Comparison of ENCODE assay signal across 17 cellular contexts in the genomic region with DNA sequence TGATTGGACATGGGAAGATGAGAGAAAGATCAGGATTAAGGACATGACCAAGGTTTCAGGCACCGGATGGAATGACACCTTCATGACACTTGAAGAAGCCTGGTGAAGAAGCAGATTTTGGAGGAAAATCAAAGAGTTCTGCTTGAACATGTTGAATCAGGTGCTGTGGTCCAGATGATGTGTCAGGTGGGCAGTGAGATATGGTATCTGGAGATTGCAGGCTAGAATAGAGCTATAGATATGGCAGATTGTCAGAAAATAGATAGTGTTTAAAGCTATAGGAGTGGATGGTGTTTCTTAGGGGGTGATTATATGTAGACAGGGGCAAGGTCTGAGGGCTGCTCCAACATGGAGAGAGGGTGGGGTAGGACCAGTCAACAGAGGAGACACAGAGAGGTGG. TPM values are rescaled to one million over a fixed set of nuclear protein-coding genes. Genes with fewer than 3 reads are reported as not detected.
A peak's percentile ranks its signal among the peaks of the same experiment; 100 is the strongest.
DNase-seq lines count a peak whose midpoint lies in the region; ATAC-seq and TF ChIP-seq lines count a peak whose summit lies in the region.
"Had no signal": no experiment of that assay in that cellular context is flagged by ENCODE, and none has a peak within 500 bp of the region (broad histone marks: within the 10 kb centered on the region; RNA-seq: fewer than 3 reads in every experiment).

No MANE protein-coding gene starts in this region.

- DNase-seq in CD4-positive, CD25-positive, alpha-beta regulatory T cell, result no peak
- DNase-seq in central memory CD8-positive, alpha-beta T cell (ENCODE audit: low spot score in 2 of 2), result no peak
- no peak for DNase-seq in memory B cell (ENCODE audit: low spot score in 2 of 2)
- DNase-seq in SIG-M5 (lab: John Stamatoyannopoulos, UW), result no peak
- no peak for DNase-seq in stimulated activated naive CD4-positive, alpha-beta T cell (lab: John Stamatoyannopoulos, UW)
- no peak for DNase-seq in GM13977 (ENCODE audit: low spot score)
- DNase-seq: 8988T; C1 segment of cervical spinal cord; Caco-2; CD8-positive, alpha-beta T cell; DMS153; DND-41; HFFc6 had no signal

- H3K27me3 ChIP-seq in CD4-positive, CD25-positive, alpha-beta regulatory T cell (ENCODE audit: control insufficient read depth, insufficient read depth, low read length), result no peaks in the 10 kb centered on the region

- H3K4me3 ChIP-seq in CD4-positive, CD25-positive, alpha-beta regulatory T cell (ENCODE audit: low read depth, low read length), result no peak overlapping the region
- H3K4me3 ChIP-seq: A549, GM23338, HAP-1 had no signal

- H3K9me3 ChIP-seq in CD4-positive, CD25-positive, alpha-beta regulatory T cell (ENCODE audit: control insufficient read depth in 2 of 2, low read length in 2 of 2), result peaks cover 0 to 4% of the 10 kb centered on the region in 2 experiments
- H3K9me3 ChIP-seq: A549, Caco-2, HAP-1 had no signal

- H3K36me3 ChIP-seq in CD4-positive, CD25-positive, alpha-beta regulatory T cell (ENCODE audit: control insufficient read depth, insufficient read depth, low read length), result peaks cover 5% of the 10 kb centered on the region
- H3K36me3 ChIP-seq: HAP-1 had no signal

- TF ChIP-seq CTCF in GM13977 (IDR thresholded peaks at IDR 0.05; ENCODE audit: extremely low read depth, insufficient read depth, missing control alignments), result no peak

- peaks cover 31 to 48% (median 38%) of the 10 kb centered on the region in 4 donors for H3K4me1 Mint-ChIP-seq in CD4-positive, CD25-positive, alpha-beta regulatory T cell
- H3K4me1 Mint-ChIP-seq in activated T-helper 17 cell treated with anti-CD3 and anti-CD28 coated beads, Interleukin-2, amount 50 U/mL, for 72 hours, result peaks cover 28% of the 10 kb centered on the region
- H3K4me1 Mint-ChIP-seq in central memory CD8-positive, alpha-beta T cell, result peaks cover 56% of the 10 kb centered on the region
- peaks cover 26% of the 10 kb centered on the region for H3K4me1 Mint-ChIP-seq in memory B cell

- no peaks in the 10 kb centered on the region for H3K27me3 Mint-ChIP-seq in CD4-positive, CD25-positive, alpha-beta regulatory T cell
- no peaks in the 10 kb centered on the region for H3K27me3 Mint-ChIP-seq in activated T-helper 17 cell treated with anti-CD3 and anti-CD28 coated beads, Interleukin-2, amount 50 U/mL, for 72 hours
- H3K27me3 Mint-ChIP-seq in central memory CD8-positive, alpha-beta T cell, result no peaks in the 10 kb centered on the region
- H3K27me3 Mint-ChIP-seq in memory B cell, result no peaks in the 10 kb centered on the region

- H3K9me3 Mint-ChIP-seq in CD4-positive, CD25-positive, alpha-beta regulatory T cell, result peaks cover 0 to 4% (median 0%) of the 10 kb centered on the region in 7 donors
- H3K9me3 Mint-ChIP-seq in activated T-helper 17 cell treated with anti-CD3 and anti-CD28 coated beads, Interleukin-2, amount 50 U/mL, for 72 hours, result no peaks in the 10 kb centered on the region
- H3K9me3 Mint-ChIP-seq in central memory CD8-positive, alpha-beta T cell, result no peaks in the 10 kb centered on the region
- peaks cover 1% of the 10 kb centered on the region for H3K9me3 Mint-ChIP-seq in memory B cell
- H3K9me3 Mint-ChIP-seq: HFFc6 had no signal

- peak overlapping the region in 2 of 3 donors; percentile 20 to 41 for H3K27ac Mint-ChIP-seq in CD4-positive, CD25-positive, alpha-beta regulatory T cell
- peak overlapping the region; percentile 5 for H3K27ac Mint-ChIP-seq in activated T-helper 17 cell treated with anti-CD3 and anti-CD28 coated beads, Interleukin-2, amount 50 U/mL, for 72 hours
- H3K27ac Mint-ChIP-seq in central memory CD8-positive, alpha-beta T cell (ENCODE audit: low read depth), result peak overlapping the region; percentile 2
- peak overlapping the region; percentile 2 for H3K27ac Mint-ChIP-seq in memory B cell
- H3K27ac Mint-ChIP-seq: CD8-positive, alpha-beta T cell; GM23338; HFFc6 had no signal

- H3K4me3 Mint-ChIP-seq in CD4-positive, CD25-positive, alpha-beta regulatory T cell, result no peak overlapping the region
- H3K4me3 Mint-ChIP-seq in activated T-helper 17 cell treated with anti-CD3 and anti-CD28 coated beads, Interleukin-2, amount 50 U/mL, for 72 hours, result no peak overlapping the region
- H3K4me3 Mint-ChIP-seq in central memory CD8-positive, alpha-beta T cell, result no peak overlapping the region
- H3K4me3 Mint-ChIP-seq in memory B cell, result no peak overlapping the region
- H3K4me3 Mint-ChIP-seq: CD8-positive, alpha-beta T cell; GM23338; HFFc6 had no signal

- H3K36me3 Mint-ChIP-seq in CD4-positive, CD25-positive, alpha-beta regulatory T cell, result peaks cover 29% of the 10 kb centered on the region
- H3K36me3 Mint-ChIP-seq in activated T-helper 17 cell treated with anti-CD3 and anti-CD28 coated beads, Interleukin-2, amount 50 U/mL, for 72 hours (ENCODE audit: low read depth), result peaks cover 6% of the 10 kb centered on the region
- H3K36me3 Mint-ChIP-seq in central memory CD8-positive, alpha-beta T cell (ENCODE audit: insufficient read depth), result no peaks in the 10 kb centered on the region
- H3K36me3 Mint-ChIP-seq in memory B cell, result peaks cover 22% of the 10 kb centered on the region

- in situ Hi-C loops in GM13977 (cut with MboI; ENCODE audit: low pct_unique_long_range_greater_than_20kb, low sequenced_read_pairs, unreplicated experiment), result no loop called here

- no peak for ATAC-seq in CD4-positive, CD25-positive, alpha-beta regulatory T cell (ENCODE audit: low read depth in 2 of 2)
- no peak for ATAC-seq in activated T-helper 17 cell treated with anti-CD3 and anti-CD28 coated beads, Interleukin-2, amount 50 U/mL, for 72 hours (replicated peaks)
- no peak for ATAC-seq in central memory CD8-positive, alpha-beta T cell (replicated peaks; ENCODE audit: extremely low read depth, poor library complexity, severe bottlenecking)
- ATAC-seq in memory B cell (ENCODE audit: low read depth), result no peak
- ATAC-seq: A549; CD8-positive, alpha-beta T cell had no signal

- H3K4me1 ChIP-seq in CD4-positive, CD25-positive, alpha-beta regulatory T cell (ENCODE audit: control insufficient read depth, insufficient read depth, low read length, poor library complexity, severe bottlenecking), result no peaks in the 10 kb centered on the region
- H3K4me1 ChIP-seq: A549, Caco-2, HAP-1 had no signal

- H3K27ac ChIP-seq in CD4-positive, CD25-positive, alpha-beta regulatory T cell (ENCODE audit: insufficient read depth, low read length, poor library complexity, severe bottlenecking), result no peak overlapping the region
- H3K27ac ChIP-seq: A549 had no signal

RNA-seq across cellular contexts. Expression of gene PANX1, which starts 40.2 kb away (rescaled TPM):
- total RNA-seq in CD4-positive, CD25-positive, alpha-beta regulatory T cell, result 12.4 TPM
- polyA plus RNA-seq in CD4-positive, CD25-positive, alpha-beta regulatory T cell, result 10 to 100 TPM in 1 of 4 donors, 1 to 10 TPM in 3; 5.4 to 11.0 (median 8.5) TPM
- 10 to 100 TPM in 1 of 2 donors, 1 to 10 TPM in 1; 9.6 to 16.5 TPM for total RNA-seq in activated T-helper 17 cell treated with anti-CD3 and anti-CD28 coated beads, Interleukin-2, amount 50 U/mL, for 72 hours
